ENCODE assay signal across 16 cellular contexts in the genomic region with DNA sequence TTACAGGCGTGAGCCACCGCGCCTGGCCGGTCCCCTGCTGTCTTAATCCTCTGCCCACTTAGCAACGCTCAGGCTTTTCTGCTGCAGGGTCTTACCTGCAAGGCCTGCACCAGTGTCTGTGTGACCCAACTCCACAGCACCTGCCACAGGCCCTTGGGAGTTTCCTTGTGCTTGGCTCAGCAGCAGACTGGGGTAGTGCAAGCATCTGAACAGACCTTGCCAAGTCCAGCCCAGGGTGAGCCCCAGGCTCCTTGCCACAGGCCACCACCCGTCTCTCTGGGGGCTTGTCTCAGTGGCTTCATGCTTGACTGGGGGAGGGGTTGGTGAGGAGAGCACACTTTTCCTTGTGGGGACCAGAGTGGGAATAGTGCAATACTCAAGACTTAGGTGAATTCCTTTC.
"Had no signal": no experiment of that assay in that cellular context is flagged by ENCODE, and none has a peak within 500 bp of the region (broad histone marks: within the 10 kb centered on the region; RNA-seq: fewer than 3 reads in every experiment).

No MANE protein-coding gene starts in this region.

- H3K4me3 ChIP-seq: cardiac muscle cell, coronary artery, gastroesophageal sphincter, testis had no signal

- H3K27me3 Mint-ChIP-seq: stimulated activated naive CD8-positive, alpha-beta T cell treated with anti-CD3 and anti-CD28 coated beads, Interleukin-15, Interleukin-2, amounts not matched to agents 100 ng/mL and 50 ng/mL, for 24 hours had no signal

- H3K9me3 Mint-ChIP-seq: mesothelial cell of epicardium; stimulated activated naive CD8-positive, alpha-beta T cell treated with anti-CD3 and anti-CD28 coated beads, Interleukin-15, Interleukin-2, amounts not matched to agents 100 ng/mL and 50 ng/mL, for 24 hours had no signal

- ATAC-seq: gastroesophageal sphincter, sciatic nerve had no signal

- H3K9ac ChIP-seq: SK-N-SH had no signal

- H3K27me3 ChIP-seq: cardiac muscle cell, gastroesophageal sphincter, neutrophil, testis had no signal

- H3K27ac ChIP-seq: cardiac muscle cell, coronary artery, epithelial cell of prostate, gastroesophageal sphincter, neutrophil, WERI-Rb-1 had no signal

- H3K4me2 ChIP-seq: SK-N-SH had no signal

- H3K4me3 Mint-ChIP-seq: mesothelial cell of epicardium; stimulated activated naive CD8-positive, alpha-beta T cell treated with anti-CD3 and anti-CD28 coated beads, Interleukin-15, Interleukin-2, amounts not matched to agents 100 ng/mL and 50 ng/mL, for 24 hours had no signal

- FAIRE-seq: astrocyte had no signal

- H3K9me3 ChIP-seq: gastroesophageal sphincter, neutrophil, SK-N-SH, testis had no signal

- DNase-seq: activated CD4-positive, alpha-beta T cell treated with anti-CD3 and anti-CD28 coated beads for 48 hours; activated gamma-delta T cell; effector CD8-positive, alpha-beta T cell; SK-N-SH; T-helper 1 cell; testis; WERI-Rb-1 had no signal
